In genomic region chr7:65251851-65252620, GRCh38 we compare ENCODE assay signal across 1 cellular context.
TF ChIP-seq lines count a peak whose summit lies in the region.

No MANE protein-coding gene starts in this region.

TF ChIP-seq in HepG2, 621 proteins besides CTCF, POLR2A, EP300 and RAD21 (continued from another document and continues in another):
- TF ChIP-seq RERE (CRISPR knock-in tag; IDR thresholded peaks at IDR 0.05; ENCODE audit: low read depth) (no peak), ZNF17 (CRISPR knock-in tag; IDR thresholded peaks at IDR 0.05) (peak; percentile 74; the same call in 1 of the 2 replicates), SALL1 (CRISPR knock-in tag; IDR thresholded peaks at IDR 0.05) (peak; percentile 81), RORA (CRISPR knock-in tag; IDR thresholded peaks at IDR 0.05) (no peak), ZFP37 (CRISPR knock-in tag; IDR thresholded peaks at IDR 0.05; ENCODE audit: borderline replicate concordance) (no peak), ZNF501 (CRISPR knock-in tag; IDR thresholded peaks at IDR 0.05) (peak; percentile 65; the same call in 1 of the 2 replicates), ZSCAN25 (CRISPR knock-in tag; IDR thresholded peaks at IDR 0.05) (peak; percentile 65), GATAD1 (CRISPR knock-in tag; IDR thresholded peaks at IDR 0.05) (peak; percentile 50), XBP1 (CRISPR knock-in tag; IDR thresholded peaks at IDR 0.05) (no peak), MAFF (IDR thresholded peaks at IDR 0.05; ENCODE audit: low read depth, low read length) (no peak), ZFYVE20 (CRISPR knock-in tag; IDR thresholded peaks at IDR 0.05; ENCODE audit: borderline replicate concordance, low read depth) (no peak), ZNF652 (CRISPR knock-in tag; IDR thresholded peaks at IDR 0.05; ENCODE audit: borderline replicate concordance, low read depth) (no peak), DMAP1 (CRISPR knock-in tag; IDR thresholded peaks at IDR 0.05) (peak; percentile 62; the same call in 1 of the 2 replicates), KAT7 (CRISPR knock-in tag; IDR thresholded peaks at IDR 0.05; ENCODE audit: borderline replicate concordance) (0 out of 2 replicates have a peak, but pooled peaks have one; percentile 41), ATF7-NPFF (CRISPR knock-in tag; IDR thresholded peaks at IDR 0.05; ENCODE audit: low read depth) (peak; percentile 87), NR2F6 (IDR thresholded peaks at IDR 0.05) (peak; percentile 60), NR2F6 (CRISPR knock-in tag; IDR thresholded peaks at IDR 0.05) (peak; percentile 57; the same call in 1 of the 2 replicates), BCL3 (CRISPR knock-in tag; IDR thresholded peaks at IDR 0.05) (peak; percentile 93), ZNF720 (CRISPR knock-in tag; IDR thresholded peaks at IDR 0.05) (no peak), RXRB (CRISPR knock-in tag; IDR thresholded peaks at IDR 0.05; ENCODE audit: borderline replicate concordance) (peak; percentile 21; the same call in 1 of the 2 replicates), TP53 (CRISPR knock-in tag; conservative IDR thresholded peaks at IDR 0.05) (no peak), MYNN (CRISPR knock-in tag; IDR thresholded peaks at IDR 0.05; ENCODE audit: low read depth) (no peak), ZBTB38 (CRISPR knock-in tag; IDR thresholded peaks at IDR 0.05) (peak; percentile 70), KLF9 (CRISPR knock-in tag; IDR thresholded peaks at IDR 0.05; ENCODE audit: low read depth) (no peak), ZNF143 (CRISPR knock-in tag; IDR thresholded peaks at IDR 0.05) (no peak), ZNF788 (CRISPR knock-in tag; IDR thresholded peaks at IDR 0.05; ENCODE audit: borderline replicate concordance) (peak; percentile 48; the same call in 1 of the 2 replicates), NR0B2 (CRISPR knock-in tag; IDR thresholded peaks at IDR 0.05) (peak; percentile 40; the same call in 1 of the 2 replicates), ZNF567 (CRISPR knock-in tag; IDR thresholded peaks at IDR 0.05; ENCODE audit: borderline replicate concordance) (no peak), ZSCAN21 (CRISPR knock-in tag; IDR thresholded peaks at IDR 0.05; ENCODE audit: borderline replicate concordance) (peak; percentile 79; the same call in 1 of the 2 replicates), ZNF670 (CRISPR knock-in tag; IDR thresholded peaks at IDR 0.05; ENCODE audit: borderline replicate concordance) (peak; percentile 84; the same call in 1 of the 2 replicates), HOXD1 (CRISPR knock-in tag; IDR thresholded peaks at IDR 0.05) (peak; percentile 67; the same call in 1 of the 2 replicates)
- TF ChIP-seq, protein P1, sequence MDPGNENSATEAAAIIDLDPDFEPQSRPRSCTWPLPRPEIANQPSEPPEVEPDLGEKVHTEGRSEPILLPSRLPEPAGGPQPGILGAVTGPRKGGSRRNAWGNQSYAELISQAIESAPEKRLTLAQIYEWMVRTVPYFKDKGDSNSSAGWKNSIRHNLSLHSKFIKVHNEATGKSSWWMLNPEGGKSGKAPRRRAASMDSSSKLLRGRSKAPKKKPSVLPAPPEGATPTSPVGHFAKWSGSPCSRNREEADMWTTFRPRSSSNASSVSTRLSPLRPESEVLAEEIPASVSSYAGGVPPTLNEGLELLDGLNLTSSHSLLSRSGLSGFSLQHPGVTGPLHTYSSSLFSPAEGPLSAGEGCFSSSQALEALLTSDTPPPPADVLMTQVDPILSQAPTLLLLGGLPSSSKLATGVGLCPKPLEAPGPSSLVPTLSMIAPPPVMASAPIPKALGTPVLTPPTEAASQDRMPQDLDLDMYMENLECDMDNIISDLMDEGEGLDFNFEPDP (CRISPR knock-in tag; conservative IDR thresholded peaks at IDR 0.05) = no peak
- TF ChIP-seq, protein P2, sequence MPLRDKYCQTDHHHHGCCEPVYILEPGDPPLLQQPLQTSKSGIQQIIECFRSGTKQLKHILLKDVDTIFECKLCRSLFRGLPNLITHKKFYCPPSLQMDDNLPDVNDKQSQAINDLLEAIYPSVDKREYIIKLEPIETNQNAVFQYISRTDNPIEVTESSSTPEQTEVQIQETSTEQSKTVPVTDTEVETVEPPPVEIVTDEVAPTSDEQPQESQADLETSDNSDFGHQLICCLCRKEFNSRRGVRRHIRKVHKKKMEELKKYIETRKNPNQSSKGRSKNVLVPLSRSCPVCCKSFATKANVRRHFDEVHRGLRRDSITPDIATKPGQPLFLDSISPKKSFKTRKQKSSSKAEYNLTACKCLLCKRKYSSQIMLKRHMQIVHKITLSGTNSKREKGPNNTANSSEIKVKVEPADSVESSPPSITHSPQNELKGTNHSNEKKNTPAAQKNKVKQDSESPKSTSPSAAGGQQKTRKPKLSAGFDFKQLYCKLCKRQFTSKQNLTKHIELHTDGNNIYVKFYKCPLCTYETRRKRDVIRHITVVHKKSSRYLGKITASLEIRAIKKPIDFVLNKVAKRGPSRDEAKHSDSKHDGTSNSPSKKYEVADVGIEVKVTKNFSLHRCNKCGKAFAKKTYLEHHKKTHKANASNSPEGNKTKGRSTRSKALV (CRISPR knock-in tag; IDR thresholded peaks at IDR 0.05) = peak; percentile 97
- TF ChIP-seq, protein P3, sequence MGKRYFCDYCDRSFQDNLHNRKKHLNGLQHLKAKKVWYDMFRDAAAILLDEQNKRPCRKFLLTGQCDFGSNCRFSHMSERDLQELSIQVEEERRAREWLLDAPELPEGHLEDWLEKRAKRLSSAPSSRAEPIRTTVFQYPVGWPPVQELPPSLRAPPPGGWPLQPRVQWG (CRISPR knock-in tag; IDR thresholded peaks at IDR 0.05; ENCODE audit: borderline replicate concordance, low read depth) = no peak
- TF ChIP-seq, protein P4, sequence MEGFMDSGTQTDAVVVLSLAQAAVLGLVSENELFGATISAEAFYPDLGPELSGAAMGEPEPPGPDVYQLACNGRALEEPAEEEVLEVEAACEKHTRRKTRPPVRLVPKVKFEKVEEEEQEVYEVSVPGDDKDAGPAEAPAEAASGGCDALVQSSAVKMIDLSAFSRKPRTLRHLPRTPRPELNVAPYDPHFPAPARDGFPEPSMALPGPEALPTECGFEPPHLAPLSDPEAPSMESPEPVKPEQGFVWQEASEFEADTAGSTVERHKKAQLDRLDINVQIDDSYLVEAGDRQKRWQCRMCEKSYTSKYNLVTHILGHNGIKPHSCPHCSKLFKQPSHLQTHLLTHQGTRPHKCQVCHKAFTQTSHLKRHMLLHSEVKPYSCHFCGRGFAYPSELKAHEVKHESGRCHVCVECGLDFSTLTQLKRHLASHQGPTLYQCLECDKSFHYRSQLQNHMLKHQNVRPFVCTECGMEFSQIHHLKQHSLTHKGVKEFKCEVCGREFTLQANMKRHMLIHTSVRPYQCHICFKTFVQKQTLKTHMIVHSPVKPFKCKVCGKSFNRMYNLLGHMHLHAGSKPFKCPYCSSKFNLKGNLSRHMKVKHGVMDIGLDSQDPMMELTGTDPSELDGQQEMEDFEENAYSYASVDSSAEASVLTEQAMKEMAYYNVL (CRISPR knock-in tag; IDR thresholded peaks at IDR 0.05; ENCODE audit: borderline replicate concordance) = peak; percentile 78; the same call in 1 of the 2 replicates
- TF ChIP-seq, protein P5, sequence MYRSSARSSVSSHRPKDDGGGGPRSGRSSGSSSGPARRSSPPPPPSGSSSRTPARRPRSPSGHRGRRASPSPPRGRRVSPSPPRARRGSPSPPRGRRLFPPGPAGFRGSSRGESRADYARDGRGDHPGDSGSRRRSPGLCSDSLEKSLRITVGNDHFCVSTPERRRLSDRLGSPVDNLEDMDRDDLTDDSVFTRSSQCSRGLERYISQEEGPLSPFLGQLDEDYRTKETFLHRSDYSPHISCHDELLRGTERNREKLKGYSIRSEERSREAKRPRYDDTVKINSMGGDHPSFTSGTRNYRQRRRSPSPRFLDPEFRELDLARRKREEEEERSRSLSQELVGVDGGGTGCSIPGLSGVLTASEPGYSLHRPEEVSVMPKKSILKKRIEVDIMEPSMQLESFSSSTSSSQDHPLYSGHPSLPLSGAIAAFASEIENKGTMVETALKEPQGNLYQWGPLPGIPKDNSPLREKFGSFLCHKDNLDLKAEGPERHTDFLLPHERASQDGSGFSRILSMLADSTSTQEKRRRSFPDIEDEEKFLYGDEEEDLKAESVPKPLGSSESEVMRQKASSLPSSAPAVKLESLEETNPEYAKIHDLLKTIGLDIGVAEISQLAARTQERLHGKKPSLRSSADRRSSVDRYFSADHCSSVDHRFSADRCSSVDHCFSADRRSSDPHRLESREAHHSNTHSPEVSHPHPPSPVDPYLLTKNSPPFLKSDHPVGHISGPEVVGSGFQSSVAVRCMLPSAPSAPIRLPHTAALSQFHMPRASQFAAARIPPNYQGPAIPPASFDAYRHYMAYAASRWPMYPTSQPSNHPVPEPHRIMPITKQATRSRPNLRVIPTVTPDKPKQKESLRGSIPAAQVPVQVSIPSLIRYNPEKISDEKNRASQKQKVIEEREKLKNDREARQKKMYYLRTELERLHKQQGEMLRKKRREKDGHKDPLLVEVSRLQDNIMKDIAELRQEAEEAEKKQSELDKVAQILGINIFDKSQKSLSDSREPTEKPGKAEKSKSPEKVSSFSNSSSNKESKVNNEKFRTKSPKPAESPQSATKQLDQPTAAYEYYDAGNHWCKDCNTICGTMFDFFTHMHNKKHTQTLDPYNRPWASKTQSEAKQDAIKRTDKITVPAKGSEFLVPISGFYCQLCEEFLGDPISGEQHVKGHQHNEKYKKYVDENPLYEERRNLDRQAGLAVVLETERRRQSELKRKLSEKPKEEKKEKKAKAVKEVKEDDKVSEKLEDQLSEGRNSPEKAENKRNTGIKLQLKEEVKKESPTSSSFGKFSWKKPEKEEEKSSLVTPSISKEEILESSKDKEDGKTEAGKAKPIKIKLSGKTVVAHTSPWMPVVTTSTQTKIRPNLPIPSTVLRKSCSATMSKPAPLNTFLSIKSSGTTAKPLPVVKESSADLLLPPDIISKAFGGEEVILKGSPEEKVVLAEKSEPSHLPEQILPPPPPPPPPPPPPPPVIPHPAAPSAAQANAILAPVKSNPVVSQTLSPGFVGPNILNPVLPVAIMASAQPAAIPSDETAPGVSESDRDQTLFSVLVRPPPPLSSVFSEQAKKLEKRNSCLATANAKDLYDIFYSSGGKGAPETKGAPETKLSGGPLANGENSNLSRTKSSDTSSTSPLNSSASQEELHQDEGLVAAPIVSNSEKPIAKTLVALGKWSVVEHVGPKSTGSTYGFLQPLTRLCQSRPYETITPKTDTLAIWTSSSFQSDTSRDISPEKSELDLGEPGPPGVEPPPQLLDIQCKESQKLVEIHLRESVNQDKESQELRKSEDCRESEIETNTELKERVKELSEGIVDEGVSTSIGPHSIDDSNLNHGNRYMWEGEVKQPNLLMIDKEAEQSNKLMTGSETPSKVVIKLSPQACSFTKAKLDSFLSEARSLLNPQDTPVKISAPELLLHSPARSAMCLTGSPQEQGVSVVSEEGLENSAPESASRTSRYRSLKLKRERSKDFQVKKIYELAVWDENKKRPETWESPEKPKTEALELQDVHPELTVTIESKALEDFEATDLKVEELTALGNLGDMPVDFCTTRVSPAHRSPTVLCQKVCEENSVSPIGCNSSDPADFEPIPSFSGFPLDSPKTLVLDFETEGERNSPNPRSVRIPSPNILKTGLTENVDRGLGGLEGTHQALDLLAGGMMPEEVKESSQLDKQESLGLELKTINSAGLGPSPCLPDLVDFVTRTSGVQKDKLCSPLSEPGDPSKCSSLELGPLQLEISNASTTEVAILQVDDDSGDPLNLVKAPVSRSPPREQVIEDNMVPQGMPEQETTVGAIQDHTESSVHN (CRISPR knock-in tag; IDR thresholded peaks at IDR 0.05) = no peak
